ENCODE assay signal across 8 cellular contexts in genomic region chr1:67429528-67430357, GRCh38. TPM values are rescaled to one million over a fixed set of nuclear protein-coding genes. Genes with fewer than 3 reads are reported as not detected.
DNase-seq lines count a peak whose midpoint lies in the region; ATAC-seq, FAIRE-seq and TF ChIP-seq lines count a peak whose summit lies in the region.

No MANE protein-coding gene starts in this region.

- intact Hi-C loops in body of pancreas (cut with DNase I) = no loop called here

- peaks cover 39% of the 10 kb centered on the region for H4K20me1 ChIP-seq in keratinocyte (ENCODE audit: control insufficient read depth, extremely low read depth, insufficient read depth, low read length)

- no peak for FAIRE-seq in keratinocyte (lab: Jason Lieb, UNC)

- no peaks in the 10 kb centered on the region for H3K27me3 ChIP-seq in body of pancreas
- H3K27me3 ChIP-seq in keratinocyte (ENCODE audit: control insufficient read depth, extremely low read depth, insufficient read depth, low read length) = no peaks in the 10 kb centered on the region

- H3K4me2 ChIP-seq in keratinocyte (ENCODE audit: control insufficient read depth, extremely low read depth, insufficient read depth, low read depth, low read length) = peak overlapping the region; percentile 79

- peak; percentile 72 for DNase-seq in DMS53 (lab: John Stamatoyannopoulos, UW)
- no peak for DNase-seq in DMS53 treated with DMSO at 0.1 percent for 48 hours (lab: John Stamatoyannopoulos, UW; ENCODE audit: unreplicated experiment)
- DNase-seq in SK-N-MC (ENCODE audit: low read depth, low spot score) = no peak
- peak; percentile 23 to 37 (median 32) for DNase-seq in body of pancreas
- DNase-seq in keratinocyte (ENCODE audit: low read depth, low spot score) = no peak
- DNase-seq in stimulated activated CD4-positive, alpha-beta T cell treated with anti-CD3 and anti-CD28 coated beads, Interleukin-12 subunit alpha, Interleukin-12 subunit beta, amount 100 ng/mL, for 48 hours (ENCODE audit: low read depth in 2 of 3, low spot score in 1 of 3) = peak in 2 of 3 donors; percentile 16

- H2AFZ ChIP-seq in keratinocyte (ENCODE audit: control insufficient read depth, low read length) = peak overlapping the region; percentile 62

- peaks cover 55% of the 10 kb centered on the region for H3K79me2 ChIP-seq in keratinocyte (ENCODE audit: control insufficient read depth, insufficient read depth, low read length)

- peak in 1 of 7 experiments; percentile 9 for TF ChIP-seq CTCF in body of pancreas (IDR thresholded peaks at IDR 0.05)
- TF ChIP-seq CTCF in keratinocyte (optimal IDR thresholded peaks at IDR 0.05 in 1 of 3, IDR thresholded peaks at IDR 0.05 in 1 of 3, conservative IDR thresholded peaks at IDR 0.05 in 1 of 3; ENCODE audit: extremely low read depth in 1 of 3, insufficient read depth in 2 of 3, low read length in 3 of 3) = no peak

- dilution Hi-C loops in keratinocyte (cut with MboI; ENCODE audit: extremely low pct_ligation_motif_present, low sequenced_read_pairs) = loop anchor here (5.0 kb wide), 1 partner anchor 63 kb away; no protein-coding TSS in a partner anchor

- H3K9ac ChIP-seq in SK-N-MC (ENCODE audit: insufficient read length) (peak overlapping the region; percentile 98), keratinocyte (ENCODE audit: control insufficient read depth, extremely low read depth, insufficient read depth, low read length) (peak overlapping the region; percentile 97)

- H3K27ac ChIP-seq in SK-N-MC (peak overlapping the region; percentile 72), body of pancreas (peak overlapping the region; percentile 14 to 96 (median 92)), keratinocyte (ENCODE audit: control insufficient read depth, insufficient read depth, low read length) (peak overlapping the region; percentile 97)

- H3K36me3 ChIP-seq in SK-N-MC (ENCODE audit: insufficient read depth, low read length) (peaks cover 49% of the 10 kb centered on the region), body of pancreas (replicated peaks in 1 of 2; ENCODE audit: insufficient read depth in 1 of 2, low read depth in 2 of 2) (peaks cover 0 to 3% of the 10 kb centered on the region in 2 donors), keratinocyte (ENCODE audit: control insufficient read depth in 2 of 2, extremely low read depth in 1 of 2, insufficient read depth in 2 of 2, low read length in 2 of 2) (peaks cover 5 to 23% of the 10 kb centered on the region in 2 experiments)

- no peaks in the 10 kb centered on the region for H3K9me3 ChIP-seq in SK-N-MC (ENCODE audit: low read depth, low read length)
- H3K9me3 ChIP-seq in body of pancreas = no peaks in the 10 kb centered on the region
- H3K9me3 ChIP-seq in keratinocyte (ENCODE audit: control insufficient read depth, low read depth, low read length) = no peaks in the 10 kb centered on the region

- H3K4me1 ChIP-seq in body of pancreas (peaks cover 25% of the 10 kb centered on the region), keratinocyte (ENCODE audit: control insufficient read depth, extremely low read depth, insufficient read depth, low read length) (peaks cover 32% of the 10 kb centered on the region)

- 0 to 2% methylated on average over 23 to 69 of the region's 69 CpGs for WGBS in body of pancreas, 2 donors

- no peaks in the 10 kb centered on the region for H3K9me1 ChIP-seq in keratinocyte (ENCODE audit: control insufficient read depth, extremely low read depth, insufficient read depth, low read length)

- peak; percentile 10 for ATAC-seq in HG02970 (IDR thresholded peaks at IDR 0.05; ENCODE audit: low FRiP score, unreplicated experiment)
- ATAC-seq in body of pancreas = peak; percentile 7
- no peak for ATAC-seq in HG03565 (IDR thresholded peaks at IDR 0.05; ENCODE audit: unreplicated experiment)

- H3K4me3 ChIP-seq in SK-N-MC = peak overlapping the region; percentile 99
- H3K4me3 ChIP-seq in body of pancreas = peak overlapping the region; percentile 66 to 89
- H3K4me3 ChIP-seq in keratinocyte (ENCODE audit: control insufficient read depth in 2 of 3, extremely low read depth in 1 of 3, insufficient read depth in 2 of 3, low read depth in 1 of 3, low read length in 3 of 3) = peak overlapping the region; percentile 94 to 99 (median 98)

- TF ChIP-seq POLR2A in body of pancreas (IDR thresholded peaks at IDR 0.05) = peak in 1 of 3 donors; percentile 9

RNA-seq across cellular contexts. Expression of gene SERBP1, which starts 0.5 kb away (rescaled TPM):
- 100 to 1,000 TPM in 1 of 2 donors, 10 to 100 TPM in 1; 77.5 to 123 TPM for total RNA-seq in body of pancreas
- 197 to 352 TPM (median 286 TPM) in 3 replicates for polyA plus RNA-seq in keratinocyte
- polyA plus RNA-seq in keratinocyte (2011; ENCODE audit: low read depth) = 870 TPM
- polyA plus RNA-seq in keratinocyte (2011; cell fraction: cytosol; rRNA removed) = 227 and 270 TPM in 2 replicates
- polyA plus RNA-seq in keratinocyte (2011; cell fraction: nucleus; rRNA removed) = 120 and 203 TPM in 2 replicates
- polyA plus RNA-seq in keratinocyte (2012; ENCODE audit: low replicate concordance) = 161 and 304 TPM in 2 replicates
- polyA minus RNA-seq in keratinocyte = 44.8 to 115 TPM (median 55.0 TPM) in 3 replicates
- polyA minus RNA-seq in keratinocyte (2011; cell fraction: cytosol; rRNA and poly(A)+ RNA removed) = 241 TPM
- 47.8 and 84.2 TPM in 2 replicates for polyA minus RNA-seq in keratinocyte (2011; cell fraction: nucleus; rRNA and poly(A)+ RNA removed)

Comparison
In these comparisons a context has a peak if more than half of its experiments do, and no peak if none do; other contexts are left out.
1. DNase-seq: peak in DMS53 (single experiment), body of pancreas (4 of 4) and stimulated activated CD4-positive, alpha-beta T cell treated with anti-CD3 and anti-CD28 coated beads, Interleukin-12 subunit alpha, Interleukin-12 subunit beta, amount 100 ng/mL, for 48 hours (2 of 3); none in DMS53 treated with DMSO at 0.1 percent for 48 hours (single experiment), SK-N-MC (single experiment) and keratinocyte (single experiment).
2. Peak in every context shown above with its lines, with median percentiles within 50 percentile points of each other: H3K27ac ChIP-seq and H3K4me3 ChIP-seq.